ENCODE assay signal across 10 cellular contexts in genomic region chr10:63115732-63116383, GRCh38. TPM values are rescaled to one million over a fixed set of nuclear protein-coding genes. Genes with fewer than 3 reads are reported as not detected.
DNase-seq lines count a peak whose midpoint lies in the region; ATAC-seq and TF ChIP-seq lines count a peak whose summit lies in the region.
"Had no signal": no experiment of that assay in that cellular context is flagged by ENCODE, and none has a peak within 500 bp of the region (broad histone marks: within the 10 kb centered on the region; RNA-seq: fewer than 3 reads in every experiment).

No MANE protein-coding gene starts in this region.

- no peak overlapping the region for H3K23ac ChIP-seq in trophoblast cell (ENCODE audit: low read length)
- no peak overlapping the region for H3K23ac ChIP-seq in mesendoderm (ENCODE audit: low read length)

- H3K4ac ChIP-seq in trophoblast cell (ENCODE audit: low read depth, low read length) (no peak overlapping the region), mesendoderm (ENCODE audit: low read depth, low read length) (no peak overlapping the region)

- TF ChIP-seq CTCF in body of pancreas (IDR thresholded peaks at IDR 0.05) (no peak), heart left ventricle (IDR thresholded peaks at IDR 0.05) (no peak)

- H2BK5ac ChIP-seq in trophoblast cell (ENCODE audit: low read depth, low read length, poor library complexity) = no peak overlapping the region
- H2BK5ac ChIP-seq in mesendoderm (ENCODE audit: low read length) = no peak overlapping the region

- H4K91ac ChIP-seq in trophoblast cell (ENCODE audit: low read depth, low read length) = no peak overlapping the region

- H3K27me3 ChIP-seq in body of pancreas (no peaks in the 10 kb centered on the region), heart left ventricle (no peaks in the 10 kb centered on the region), trophoblast cell (ENCODE audit: insufficient read depth, low read length) (no peaks in the 10 kb centered on the region), mesendoderm (ENCODE audit: insufficient read depth, low read length, poor library complexity) (no peaks in the 10 kb centered on the region)

- H3K27ac ChIP-seq in body of pancreas (no peak overlapping the region), heart left ventricle (peak overlapping the region; percentile 26 to 92 (median 83)), trophoblast cell (ENCODE audit: low read depth, low read length) (peak overlapping the region; percentile 16), mesendoderm (ENCODE audit: low read depth, low read length) (no peak overlapping the region)
- H3K27ac ChIP-seq: C4-2B had no signal

- peak; percentile 91 for DNase-seq in AG20443 (ENCODE audit: low spot score)
- DNase-seq in body of pancreas = peak; percentile 38 to 69 (median 55)
- peak; percentile 69 to 91 (median 89) for DNase-seq in heart left ventricle
- peak; percentile 83 to 86 for DNase-seq in trophoblast cell
- no peak for DNase-seq in KBM-7
- no peak for DNase-seq in mesendoderm
- DNase-seq in HuH-7 (ENCODE audit: low spot score) = no peak

- H3K4me2 ChIP-seq in trophoblast cell (ENCODE audit: low read length) = no peak overlapping the region
- no peak overlapping the region for H3K4me2 ChIP-seq in mesendoderm (ENCODE audit: low read length)

- H4K5ac ChIP-seq in mesendoderm (ENCODE audit: low read length) = no peak overlapping the region

- in situ Hi-C loops in KBM-7 (cut with MboI; ENCODE audit: low pct_unique_long_range_greater_than_20kb, low sequenced_read_pairs) = no loop called here

- H3K4me3 ChIP-seq in body of pancreas (no peak overlapping the region), heart left ventricle (no peak overlapping the region), trophoblast cell (ENCODE audit: low read depth, low read length) (no peak overlapping the region), mesendoderm (ENCODE audit: low read length) (no peak overlapping the region)

- H4K8ac ChIP-seq in trophoblast cell (ENCODE audit: low read depth, low read length) (no peak overlapping the region), mesendoderm (ENCODE audit: low read depth, low read length) (no peak overlapping the region)

- no peak overlapping the region for H4K12ac ChIP-seq in trophoblast cell (ENCODE audit: low read depth, low read length)

- intact Hi-C loops in body of pancreas (cut with DNase I) (no loop called here), heart left ventricle (cut with DNase I) (loop anchor here in 1 of 10 donors (1.0 kb wide), 1 partner anchor 17 kb away; the partner anchor contains the start of gene NRBF2)

- H2BK15ac ChIP-seq in mesendoderm (replicated peaks; ENCODE audit: low read depth) = no peak overlapping the region

- no peak overlapping the region for H3K9ac ChIP-seq in trophoblast cell (ENCODE audit: low read length)
- H3K9ac ChIP-seq in mesendoderm (ENCODE audit: low read length) = no peak overlapping the region

- no peak overlapping the region for H2AK5ac ChIP-seq in trophoblast cell (ENCODE audit: low read length)
- no peak overlapping the region for H2AK5ac ChIP-seq in mesendoderm (ENCODE audit: low read length)

- 59 to 63% methylated on average over 7 of the region's 7 CpGs for WGBS in body of pancreas, 2 donors
- WGBS in heart left ventricle, 4 donors = 24 to 35% (median 27%) methylated on average over 7 of the region's 7 CpGs
- no CpG with 5 or more reads among the region's 7 CpGs for WGBS in trophoblast cell (ENCODE audit: extremely low coverage, insufficient coverage, insufficient read length)
- no CpG with 5 or more reads among the region's 7 CpGs for WGBS in mesendoderm (ENCODE audit: extremely low coverage, insufficient coverage, low lambda C conversion rate)

- H3K9me3 ChIP-seq in body of pancreas (no peaks in the 10 kb centered on the region), heart left ventricle (no peaks in the 10 kb centered on the region), trophoblast cell (ENCODE audit: insufficient read depth, low read depth, low read length) (peaks cover 2% of the 10 kb centered on the region)

- H2BK12ac ChIP-seq in trophoblast cell (ENCODE audit: low read length) = peak overlapping the region; percentile 71

- H3K79me1 ChIP-seq in trophoblast cell (ENCODE audit: low read length) = peaks cover 7% of the 10 kb centered on the region
- H3K79me1 ChIP-seq in mesendoderm (ENCODE audit: low read length) = no peaks in the 10 kb centered on the region

- no peak overlapping the region for H3K56ac ChIP-seq in mesendoderm (ENCODE audit: low read length)

- no peaks in the 10 kb centered on the region for H3K36me3 ChIP-seq in body of pancreas (replicated peaks in 1 of 2; ENCODE audit: insufficient read depth in 1 of 2, low read depth in 2 of 2)
- H3K36me3 ChIP-seq in heart left ventricle = no peaks in the 10 kb centered on the region
- H3K36me3 ChIP-seq in trophoblast cell (ENCODE audit: control insufficient read depth in 1 of 2, insufficient read depth in 2 of 2, low read length in 2 of 2) = no peaks in the 10 kb centered on the region
- no peaks in the 10 kb centered on the region for H3K36me3 ChIP-seq in mesendoderm (ENCODE audit: control insufficient read depth, insufficient read depth, low read length)

- TF ChIP-seq POLR2A in body of pancreas (IDR thresholded peaks at IDR 0.05) = no peak
- TF ChIP-seq POLR2A in heart left ventricle (IDR thresholded peaks at IDR 0.05) = no peak

- H3K79me2 ChIP-seq in trophoblast cell (ENCODE audit: control insufficient read depth, insufficient read depth, low read length, poor library complexity) (no peaks in the 10 kb centered on the region), mesendoderm (ENCODE audit: control insufficient read depth, insufficient read depth, low read length) (no peaks in the 10 kb centered on the region)

- ATAC-seq in body of pancreas (peak; percentile 86), heart left ventricle (peak; percentile 96 to 98 (median 98)), HG02678 (IDR thresholded peaks at IDR 0.05; ENCODE audit: unreplicated experiment) (no peak)
- ATAC-seq: HCT116 had no signal

- H2BK120ac ChIP-seq in trophoblast cell (ENCODE audit: insufficient read depth, low read length, poor library complexity) (no peak overlapping the region), mesendoderm (ENCODE audit: low read depth, low read length) (no peak overlapping the region)

- no peak overlapping the region for H3K18ac ChIP-seq in trophoblast cell (ENCODE audit: low read length)
- no peak overlapping the region for H3K18ac ChIP-seq in mesendoderm (ENCODE audit: low read length)

- H2AFZ ChIP-seq in trophoblast cell (ENCODE audit: insufficient read depth, low read length, poor library complexity) = no peak overlapping the region

- no peaks in the 10 kb centered on the region for H3K4me1 ChIP-seq in body of pancreas
- H3K4me1 ChIP-seq in heart left ventricle = peaks cover 3 to 35% (median 26%) of the 10 kb centered on the region in 12 donors
- peaks cover 0 to 2% of the 10 kb centered on the region in 2 experiments for H3K4me1 ChIP-seq in trophoblast cell (ENCODE audit: control insufficient read depth in 1 of 2, insufficient read depth in 2 of 2, low read length in 2 of 2)
- H3K4me1 ChIP-seq in mesendoderm (ENCODE audit: control insufficient read depth, low read depth, low read length) = no peaks in the 10 kb centered on the region

- no peak overlapping the region for H3K14ac ChIP-seq in trophoblast cell (ENCODE audit: low read length)

RNA-seq across cellular contexts. Expression of gene NRBF2, which starts 17.3 kb away (rescaled TPM):
- 1 to 10 TPM; 7.5 to 9.2 TPM for total RNA-seq in body of pancreas
- 10 to 100 TPM in 6 of 9 donors, 1 to 10 TPM in 3; 7.4 to 18.3 (median 10.7) TPM for total RNA-seq in heart left ventricle
- 10 to 100 TPM in 1 of 2 donors, 1 to 10 TPM in 1; 2.7 to 15.2 TPM for polyA plus RNA-seq in heart left ventricle
- 58.2 and 58.5 TPM in 2 replicates for polyA plus RNA-seq in trophoblast cell (2013)
- polyA plus RNA-seq in mesendoderm (2013, experiment 1 of 2) = 35.8 TPM
- polyA plus RNA-seq in mesendoderm (2013, experiment 2 of 2) = 37.5 TPM

Comparison
In these comparisons a context has a peak if more than half of its experiments do, and no peak if none do; other contexts are left out.
1. DNase-seq: peak in AG20443 (single experiment), body of pancreas (4 of 4), heart left ventricle (5 of 5) and trophoblast cell (2 of 2); none in KBM-7 (single experiment), mesendoderm (single experiment) and HuH-7 (single experiment).
2. H3K27ac ChIP-seq: peak in heart left ventricle (12 of 12) and trophoblast cell (single experiment); none in body of pancreas (0 of 4) and mesendoderm (single experiment).